ENCODE assay signal across 1 cellular context in the genomic region with DNA sequence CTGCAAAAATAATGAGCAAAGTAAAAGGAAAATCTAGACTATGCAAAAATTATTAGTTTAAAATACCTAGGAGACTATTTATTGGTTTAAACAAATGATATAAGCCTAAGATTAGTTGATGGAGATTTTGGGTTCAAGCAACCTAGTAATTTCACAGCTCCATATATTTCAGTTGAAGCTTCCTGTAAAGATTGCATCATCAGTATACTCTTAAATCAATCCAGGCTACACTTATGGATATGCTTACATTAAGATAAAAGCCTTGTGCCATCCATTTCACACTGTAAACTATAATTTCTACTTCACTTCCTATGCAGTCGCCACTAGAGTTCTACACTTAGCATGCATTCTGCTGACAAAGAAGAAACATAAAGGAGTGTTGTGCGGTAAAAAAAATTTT.
TF ChIP-seq lines count a peak whose summit lies in the region.

No MANE protein-coding gene starts in this region.

TF ChIP-seq in K562, 482 proteins besides CTCF, POLR2A, EP300 and RAD21 (continued from another document):
- TF ChIP-seq JUND (IDR thresholded peaks at IDR 0.05; ENCODE audit: borderline replicate concordance, low read depth, low read length) = peak; percentile 40; the same call in 1 of the 2 replicates
- TF ChIP-seq JUND (tag; IDR thresholded peaks at IDR 0.05; ENCODE audit: borderline replicate concordance, low read depth, low read length) = no peak
